ENCODE assay signal across 25 cellular contexts in the genomic region with DNA sequence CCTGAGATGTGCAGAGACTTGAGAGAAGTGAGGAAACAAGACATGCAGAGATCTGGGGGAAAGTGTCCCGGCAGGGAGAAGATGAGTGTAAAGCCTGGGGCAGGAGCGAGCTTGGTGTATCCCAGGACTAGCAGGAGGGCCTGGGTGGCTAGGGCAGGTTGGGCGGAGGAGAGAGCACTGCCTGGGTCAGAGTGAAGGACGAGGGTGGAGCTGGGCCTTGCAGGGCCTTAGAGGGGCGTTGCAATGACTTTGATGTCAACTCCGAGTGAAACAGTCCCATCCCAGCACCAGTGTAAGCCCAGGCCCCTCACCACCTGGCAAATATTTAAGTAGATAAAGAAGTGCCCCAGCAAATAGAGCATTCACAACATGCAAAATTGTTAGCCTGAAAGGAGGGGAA.
"Had no signal": no experiment of that assay in that cellular context is flagged by ENCODE, and none has a peak within 500 bp of the region (broad histone marks: within the 10 kb centered on the region; RNA-seq: fewer than 3 reads in every experiment).

No MANE protein-coding gene starts in this region.

- H3K4me3 Mint-ChIP-seq: dendritic cell treated with granulocyte-macrophage colony-stimulating factor and Interleukin-4, amounts not matched to agents 40 ng/mL and 50 ng/mL, for 4 days; effector memory CD8-positive, alpha-beta T cell; naive B cell; nephron; stimulated activated memory B cell treated with anti-CD40 and anti-IgM and Interleukin-4, amounts not matched to agents 10 μg/mL and 1 μg/mL and 100 μg/mL, for 72 hours; stimulated activated naive CD8-positive, alpha-beta T cell treated with anti-CD3 and anti-CD28 coated beads, Interleukin-15, Interleukin-2, amounts not matched to agents 100 ng/mL and 50 ng/mL, for 24 hours had no signal

- H3K36me3 Mint-ChIP-seq: naive B cell; stimulated activated memory B cell treated with anti-CD40 and anti-IgM and Interleukin-4, amounts not matched to agents 10 μg/mL and 1 μg/mL and 100 μg/mL, for 72 hours had no signal

- H3K27me3 ChIP-seq: neutrophil, right atrium auricular region, sigmoid colon, upper lobe of left lung, uterus had no signal

- H3K4me3 ChIP-seq: esophagus squamous epithelium, gastroesophageal sphincter, lung, right atrium auricular region, sigmoid colon, tibial artery, upper lobe of left lung, uterus had no signal

- ATAC-seq: effector memory CD8-positive, alpha-beta T cell; gastroesophageal sphincter; left colon; left ventricle myocardium superior; stimulated activated memory B cell treated with anti-CD40 and anti-IgM and Interleukin-4, amounts not matched to agents 10 μg/mL and 1 μg/mL and 100 μg/mL, for 72 hours had no signal

- H3K4me1 ChIP-seq: esophagus squamous epithelium, gastroesophageal sphincter, right atrium auricular region, sigmoid colon, tibial artery, uterus had no signal

- H3K9me3 ChIP-seq: esophagus squamous epithelium, gastroesophageal sphincter, neutrophil, sigmoid colon, upper lobe of left lung, uterus had no signal

- H3K9me3 Mint-ChIP-seq: effector memory CD8-positive, alpha-beta T cell; naive B cell; nephron; stimulated activated memory B cell treated with anti-CD40 and anti-IgM and Interleukin-4, amounts not matched to agents 10 μg/mL and 1 μg/mL and 100 μg/mL, for 72 hours; stimulated activated naive CD8-positive, alpha-beta T cell treated with anti-CD3 and anti-CD28 coated beads, Interleukin-15, Interleukin-2, amounts not matched to agents 100 ng/mL and 50 ng/mL, for 24 hours had no signal

- H3K4me1 Mint-ChIP-seq: naive B cell; nephron; stimulated activated memory B cell treated with anti-CD40 and anti-IgM and Interleukin-4, amounts not matched to agents 10 μg/mL and 1 μg/mL and 100 μg/mL, for 72 hours had no signal

- H3K27me3 Mint-ChIP-seq: stimulated activated naive CD8-positive, alpha-beta T cell treated with anti-CD3 and anti-CD28 coated beads, Interleukin-15, Interleukin-2, amounts not matched to agents 100 ng/mL and 50 ng/mL, for 24 hours had no signal

- H3K27ac Mint-ChIP-seq: dendritic cell treated with granulocyte-macrophage colony-stimulating factor and Interleukin-4, amounts not matched to agents 40 ng/mL and 50 ng/mL, for 4 days; effector memory CD8-positive, alpha-beta T cell; nephron; stimulated activated memory B cell treated with anti-CD40 and anti-IgM and Interleukin-4, amounts not matched to agents 10 μg/mL and 1 μg/mL and 100 μg/mL, for 72 hours; stimulated activated naive CD8-positive, alpha-beta T cell treated with anti-CD3 and anti-CD28 coated beads, Interleukin-15, Interleukin-2, amounts not matched to agents 100 ng/mL and 50 ng/mL, for 24 hours had no signal

- DNase-seq: effector memory CD8-positive, alpha-beta T cell; esophagus squamous epithelium; foreskin fibroblast; hippocampal formation; left colon; left ventricle myocardium superior; mesenchymal stem cell; midbrain; naive B cell; posterior cingulate gyrus; sigmoid colon; small intestine; stimulated activated CD4-positive, alpha-beta T cell treated with anti-CD3 and anti-CD28 coated beads, Interleukin-12 subunit alpha, Interleukin-12 subunit beta, amount 100 ng/mL, for 4 hours; stimulated activated CD4-positive, alpha-beta T cell treated with anti-CD3 and anti-CD28 coated beads, Interleukin-4, amount 100 ng/mL, for 1 hour; tibial artery; upper lobe of left lung; uterus had no signal

- H3K36me3 ChIP-seq: esophagus squamous epithelium, gastroesophageal sphincter, neutrophil, right atrium auricular region, sigmoid colon, tibial artery, upper lobe of left lung, uterus had no signal

- H3K27ac ChIP-seq: esophagus squamous epithelium, gastroesophageal sphincter, neutrophil, right atrium auricular region, sigmoid colon, tibial artery, upper lobe of left lung, uterus had no signal
